In the genomic region with DNA sequence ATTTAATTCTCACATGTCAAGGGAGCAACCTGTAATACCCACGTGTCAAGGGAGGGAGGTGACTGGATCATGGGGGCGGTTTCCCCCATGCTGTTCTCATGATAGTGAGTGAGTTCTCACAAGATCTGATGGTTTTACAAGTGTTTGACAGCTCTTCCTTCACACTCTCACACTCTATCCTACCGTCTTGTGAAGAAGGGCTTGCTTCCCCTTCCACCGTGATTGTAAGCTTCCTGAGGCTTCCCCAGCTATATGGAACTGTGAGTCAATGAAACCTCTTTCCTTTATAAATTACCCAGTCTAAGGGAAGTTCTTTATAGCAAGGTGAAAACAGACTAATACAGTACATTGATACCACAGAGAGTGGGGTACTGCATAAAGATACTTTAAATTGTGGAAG, we compare ENCODE assay signal across 3 cellular contexts.
"Had no signal": no experiment of that assay in that cellular context is flagged by ENCODE, and none has a peak within 500 bp of the region (broad histone marks: within the 10 kb centered on the region; RNA-seq: fewer than 3 reads in every experiment).

No MANE protein-coding gene starts in this region.

- H3K4me3 ChIP-seq: GM12878 had no signal

- DNase-seq: GDM1, GF-D8 had no signal
